In the genomic region with DNA sequence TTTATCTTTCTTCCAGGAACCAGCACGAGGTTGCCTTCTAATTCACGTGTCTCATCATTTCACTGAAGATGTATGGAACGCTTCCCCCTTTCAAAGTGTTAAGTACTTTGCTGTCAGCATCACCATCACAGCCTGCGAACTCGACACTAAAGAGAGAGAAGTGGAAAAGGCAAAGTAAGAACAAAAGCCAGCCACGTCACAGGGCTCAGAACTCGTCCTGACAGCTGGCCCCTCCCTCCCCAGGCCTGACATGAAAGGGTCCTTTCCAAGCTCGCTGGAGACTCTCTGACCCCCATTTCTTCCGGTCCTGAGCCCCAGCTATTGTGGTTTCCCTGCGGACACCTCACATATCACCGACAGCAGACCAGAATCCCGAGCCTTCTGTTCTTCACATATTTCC, we compare ENCODE assay signal across 33 cellular contexts.
DNase-seq lines count a peak whose midpoint lies in the region; ATAC-seq, FAIRE-seq and TF ChIP-seq lines count a peak whose summit lies in the region.
"Had no signal": no experiment of that assay in that cellular context is flagged by ENCODE, and none has a peak within 500 bp of the region (broad histone marks: within the 10 kb centered on the region; RNA-seq: fewer than 3 reads in every experiment).

No MANE protein-coding gene starts in this region.

- intact Hi-C loops in HepG2 (cut with micrococcal nuclease; ENCODE audit: unreplicated experiment), result no loop called here
- intact Hi-C loops in right lobe of liver (cut with DNase I), result no loop called here
- intact Hi-C loops in head of caudate nucleus (cut with DNase I), result no loop called here

- H3K9ac ChIP-seq in HepG2 (ENCODE audit: insufficient read depth, low read depth, low read length), result no peak overlapping the region
- H3K9ac ChIP-seq: BLaER1; BLaER1 treated with 17β-estradiol and CSF1 and Interleukin-3, amounts not matched to agents 10 nM and 100 nM had no signal

- H3K79me2 ChIP-seq in HepG2 (ENCODE audit: insufficient read depth, low read length), result no peaks in the 10 kb centered on the region

- TF ChIP-seq CTCF in HepG2 (CRISPR knock-in tag; IDR thresholded peaks at IDR 0.05) (no peak), right lobe of liver (IDR thresholded peaks at IDR 0.05) (no peak)

- no peak for TF ChIP-seq RAD21 in HepG2 (CRISPR knock-in tag; IDR thresholded peaks at IDR 0.05)

- no peak for TF ChIP-seq POLR2A in HepG2 (IDR thresholded peaks at IDR 0.05; ENCODE audit: insufficient read depth in 1 of 2, low read depth in 2 of 2, low read length in 2 of 2)
- TF ChIP-seq POLR2A in right lobe of liver (IDR thresholded peaks at IDR 0.05), result no peak

- no TSS peak for BruUV-seq in HepG2 (replicated peaks; lab: Mats Ljungman, UMichigan)

- no peak for FAIRE-seq in HepG2 (lab: Jason Lieb, UNC)
- FAIRE-seq: A204.1, A549, D721Med had no signal

- WGBS in HepG2 (ENCODE audit: low lambda C conversion rate), result 13% methylated on average over 12 of the region's 12 CpGs
- WGBS in right lobe of liver (ENCODE audit: insufficient coverage, low coverage, low lambda C conversion rate, missing lambda C conversion rate), result 48% methylated on average over 12 of the region's 12 CpGs

- H3K4me3 ChIP-seq in HepG2 (replicated peaks in 1 of 3; ENCODE audit: insufficient read depth in 1 of 3, low read depth in 2 of 3, low read length in 3 of 3) (no peak overlapping the region), right lobe of liver (no peak overlapping the region)
- H3K4me3 ChIP-seq: A549; BLaER1; BLaER1 treated with 17β-estradiol and CSF1 and Interleukin-3, amounts not matched to agents 10 nM and 100 nM had no signal

- H4K20me1 ChIP-seq in HepG2 (ENCODE audit: insufficient read depth, low read length), result no peaks in the 10 kb centered on the region
- H4K20me1 ChIP-seq: BLaER1; BLaER1 treated with 17β-estradiol and CSF1 and Interleukin-3, amounts not matched to agents 10 nM and 100 nM had no signal

- in situ Hi-C loops in HepG2 (cut with HindIII; ENCODE audit: extremely low pct_ligation_motif_present, low pct_unique_long_range_greater_than_20kb), result no loop called here

- no peak for TF ChIP-seq EP300 in HepG2 (IDR thresholded peaks at IDR 0.05; ENCODE audit: low read depth in 2 of 2, low read length in 2 of 2)
- TF ChIP-seq EP300 in HepG2 (CRISPR knock-in tag; IDR thresholded peaks at IDR 0.05; ENCODE audit: borderline replicate concordance), result no peak

- no peak for ATAC-seq in HepG2
- ATAC-seq in right lobe of liver, result no peak
- ATAC-seq in GM21717 (IDR thresholded peaks at IDR 0.05; ENCODE audit: unreplicated experiment), result no peak
- ATAC-seq in HG03342 (IDR thresholded peaks at IDR 0.05; ENCODE audit: unreplicated experiment), result no peak
- ATAC-seq: A549; CD8-positive, alpha-beta T cell had no signal

- POLR2A ChIA-PET in HepG2 (lab: Yijun Ruan, JAX), result no interaction called here

- no peak overlapping the region for H3K4me2 ChIP-seq in HepG2 (ENCODE audit: low read depth, low read length)
- H3K4me2 ChIP-seq: A549, BLaER1 had no signal

- CTCF ChIA-PET in HepG2 (lab: Yijun Ruan, JAX; ENCODE audit: low intra/inter-chr PET ratio, low total read pairs), result no interaction called here

- H3K9me3 ChIP-seq in HepG2 (ENCODE audit: low read length) (no peaks in the 10 kb centered on the region), right lobe of liver (no peaks in the 10 kb centered on the region)
- H3K9me3 ChIP-seq: A549; BE2C; BLaER1; BLaER1 treated with 17β-estradiol and CSF1 and Interleukin-3, amounts not matched to agents 10 nM and 100 nM had no signal

- DNase-seq in HepG2 (ENCODE audit: low spot score) (no peak), right lobe of liver (no peak), head of caudate nucleus (peak in 24 of 42 donors; percentile 8 to 63 (median 28)), putamen (ENCODE audit: low spot score) (peak; percentile 23)
- DNase-seq: 8988T; ACHN; AML-193; BE2C; C1 segment of cervical spinal cord; Caco-2; Calu3; CD4-positive, alpha-beta memory T cell; CD4-positive, alpha-beta T cell; CD4-positive, CD25-positive, alpha-beta regulatory T cell; CD8-positive, alpha-beta memory T cell; CD8-positive, alpha-beta T cell; COR-L47; DMS 273 treated with DMSO at 0.1 percent for 48 hours; DMS153; DMS53; DMS79; DMS79 treated with DMSO at 0.1 percent for 48 hours; DND-41; EL had no signal

- no peak overlapping the region for H3K27ac ChIP-seq in HepG2 (ENCODE audit: extremely low read length, insufficient read depth, low read length)
- no peak overlapping the region for H3K27ac ChIP-seq in right lobe of liver
- H3K27ac ChIP-seq: 22Rv1; A549; BLaER1; BLaER1 treated with 17β-estradiol and CSF1 and Interleukin-3, amounts not matched to agents 10 nM and 100 nM; C4-2B had no signal

- H3K27me3 ChIP-seq in HepG2 (ENCODE audit: control insufficient read depth in 1 of 2, insufficient read depth in 2 of 2, low read length in 2 of 2) (peaks cover 4 to 24% of the 10 kb centered on the region in 2 experiments; a peak in 3 of 5 replicates), right lobe of liver (no peaks in the 10 kb centered on the region)
- H3K27me3 ChIP-seq: BE2C; BLaER1; BLaER1 treated with 17β-estradiol and CSF1 and Interleukin-3, amounts not matched to agents 10 nM and 100 nM had no signal

- H2AFZ ChIP-seq in HepG2 (ENCODE audit: low read length), result no peak overlapping the region

- no peaks in the 10 kb centered on the region for H3K36me3 ChIP-seq in HepG2 (replicated peaks in 1 of 2; ENCODE audit: control insufficient read depth in 1 of 2, insufficient read depth in 2 of 2, low read length in 2 of 2)
- no peaks in the 10 kb centered on the region for H3K36me3 ChIP-seq in right lobe of liver
- H3K36me3 ChIP-seq: BE2C; BLaER1; BLaER1 treated with 17β-estradiol and CSF1 and Interleukin-3, amounts not matched to agents 10 nM and 100 nM had no signal

- H3K4me1 ChIP-seq in HepG2 (ENCODE audit: insufficient read depth, low read length), result no peaks in the 10 kb centered on the region
- no peaks in the 10 kb centered on the region for H3K4me1 ChIP-seq in right lobe of liver
- H3K4me1 ChIP-seq: A549, BE2C, BLaER1, Caco-2 had no signal

TF ChIP-seq in HepG2, 621 proteins besides CTCF, POLR2A, EP300 and RAD21:
- TF ChIP-seq ZNF552 (CRISPR knock-in tag; IDR thresholded peaks at IDR 0.05; ENCODE audit: borderline replicate concordance) (no peak), ZNF879 (CRISPR knock-in tag; IDR thresholded peaks at IDR 0.05) (no peak), CAMTA2 (CRISPR knock-in tag; IDR thresholded peaks at IDR 0.05; ENCODE audit: borderline replicate concordance) (no peak), MIER3 (CRISPR knock-in tag; IDR thresholded peaks at IDR 0.05; ENCODE audit: borderline replicate concordance) (no peak), TMF1 (CRISPR knock-in tag; IDR thresholded peaks at IDR 0.05; ENCODE audit: low read depth) (no peak)
- TF ChIP-seq, protein P1, sequence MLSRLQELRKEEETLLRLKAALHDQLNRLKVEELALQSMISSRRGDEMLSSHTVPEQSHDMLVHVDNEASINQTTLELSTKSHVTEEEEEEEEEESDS (CRISPR knock-in tag; IDR thresholded peaks at IDR 0.05; ENCODE audit: borderline replicate concordance), result no peak
- TF ChIP-seq, protein P2, sequence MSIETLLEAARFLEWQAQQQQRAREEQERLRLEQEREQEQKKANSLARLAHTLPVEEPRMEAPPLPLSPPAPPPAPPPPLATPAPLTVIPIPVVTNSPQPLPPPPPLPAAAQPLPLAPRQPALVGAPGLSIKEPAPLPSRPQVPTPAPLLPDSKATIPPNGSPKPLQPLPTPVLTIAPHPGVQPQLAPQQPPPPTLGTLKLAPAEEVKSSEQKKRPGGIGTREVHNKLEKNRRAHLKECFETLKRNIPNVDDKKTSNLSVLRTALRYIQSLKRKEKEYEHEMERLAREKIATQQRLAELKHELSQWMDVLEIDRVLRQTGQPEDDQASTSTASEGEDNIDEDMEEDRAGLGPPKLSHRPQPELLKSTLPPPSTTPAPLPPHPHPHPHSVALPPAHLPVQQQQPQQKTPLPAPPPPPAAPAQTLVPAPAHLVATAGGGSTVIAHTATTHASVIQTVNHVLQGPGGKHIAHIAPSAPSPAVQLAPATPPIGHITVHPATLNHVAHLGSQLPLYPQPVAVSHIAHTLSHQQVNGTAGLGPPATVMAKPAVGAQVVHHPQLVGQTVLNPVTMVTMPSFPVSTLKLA (IDR thresholded peaks at IDR 0.05), result peak; percentile 70
- TF ChIP-seq, protein P3, sequence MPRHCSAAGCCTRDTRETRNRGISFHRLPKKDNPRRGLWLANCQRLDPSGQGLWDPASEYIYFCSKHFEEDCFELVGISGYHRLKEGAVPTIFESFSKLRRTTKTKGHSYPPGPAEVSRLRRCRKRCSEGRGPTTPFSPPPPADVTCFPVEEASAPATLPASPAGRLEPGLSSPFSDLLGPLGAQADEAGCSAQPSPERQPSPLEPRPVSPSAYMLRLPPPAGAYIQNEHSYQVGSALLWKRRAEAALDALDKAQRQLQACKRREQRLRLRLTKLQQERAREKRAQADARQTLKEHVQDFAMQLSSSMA (CRISPR knock-in tag; IDR thresholded peaks at IDR 0.05), result no peak
TF ChIP-seq in HepG2: peak in this region for 1.

Comparison
In these comparisons a context has a peak if more than half of its experiments do, and no peak if none do; other contexts are left out.
1. DNase-seq: peak in head of caudate nucleus (24 of 42) and putamen (single experiment); none in HepG2 (single experiment) and right lobe of liver (0 of 3).